In genomic region chr5:176388341-176389113, GRCh38 we compare ENCODE assay signal across 8 cellular contexts. TPM values are rescaled to one million over a fixed set of nuclear protein-coding genes. Genes with fewer than 3 reads are reported as not detected.
A peak's percentile ranks its signal among the peaks of the same experiment; 100 is the strongest.
DNase-seq lines count a peak whose midpoint lies in the region; TF ChIP-seq lines count a peak whose summit lies in the region.

HIGD2A (plus strand) TSS chr5:176388751; CDS start chr5:176388820, 69 bp downstream.
NOP16 (minus strand) TSS chr5:176388598; CDS start chr5:176388539, 59 bp downstream.

- peaks cover 28% of the 10 kb centered on the region for H3K36me3 Mint-ChIP-seq in nephron (ENCODE audit: low read depth)
- peaks cover 75% of the 10 kb centered on the region for H3K36me3 Mint-ChIP-seq in stimulated activated naive CD8-positive, alpha-beta T cell treated with anti-CD3 and anti-CD28 coated beads, Interleukin-15, Interleukin-2, amounts not matched to agents 100 ng/mL and 50 ng/mL, for 24 hours (ENCODE audit: low read depth)

- H3K27me3 Mint-ChIP-seq in nephron (ENCODE audit: low read depth): no peaks in the 10 kb centered on the region
- H3K27me3 Mint-ChIP-seq in stimulated activated naive CD8-positive, alpha-beta T cell treated with anti-CD3 and anti-CD28 coated beads, Interleukin-15, Interleukin-2, amounts not matched to agents 100 ng/mL and 50 ng/mL, for 24 hours: no peaks in the 10 kb centered on the region

- TF ChIP-seq CTCF in fibroblast of the aortic adventitia (IDR thresholded peaks at IDR 0.05; ENCODE audit: insufficient read depth, low read length) (no peak), nephron (IDR thresholded peaks at IDR 0.05; ENCODE audit: unreplicated experiment in 3 of 3) (no peak)

- H3K9me3 Mint-ChIP-seq in nephron: no peaks in the 10 kb centered on the region
- H3K9me3 Mint-ChIP-seq in stimulated activated naive CD8-positive, alpha-beta T cell treated with anti-CD3 and anti-CD28 coated beads, Interleukin-15, Interleukin-2, amounts not matched to agents 100 ng/mL and 50 ng/mL, for 24 hours: no peaks in the 10 kb centered on the region

- H3K4me3 Mint-ChIP-seq in nephron: peak within 1 kb of the TSS; percentile 96 to 98 (median 97)
- H3K4me3 Mint-ChIP-seq in stimulated activated naive CD8-positive, alpha-beta T cell treated with anti-CD3 and anti-CD28 coated beads, Interleukin-15, Interleukin-2, amounts not matched to agents 100 ng/mL and 50 ng/mL, for 24 hours: peak within 1 kb of the TSS; percentile 96

- H3K4me1 Mint-ChIP-seq in nephron: peaks cover 19% of the 10 kb centered on the region
- H3K4me1 Mint-ChIP-seq in stimulated activated naive CD8-positive, alpha-beta T cell treated with anti-CD3 and anti-CD28 coated beads, Interleukin-15, Interleukin-2, amounts not matched to agents 100 ng/mL and 50 ng/mL, for 24 hours (ENCODE audit: low read depth): peaks cover 27% of the 10 kb centered on the region

- DNase-seq in ELF-1 (ENCODE audit: low read depth, low spot score): peak; percentile 98
- peak; percentile 97 for DNase-seq in H7
- peak; percentile 98 for DNase-seq in M059J (ENCODE audit: low read depth)
- DNase-seq in SHP77 (lab: John Stamatoyannopoulos, UW): peak; percentile 98 to 99
- peak; percentile 97 for DNase-seq in activated effector memory CD4-positive, alpha-beta T cell treated with Interleukin-2 at 50 U/mL for 16 hours
- peak; percentile 99 for DNase-seq in fibroblast of the aortic adventitia (ENCODE audit: low read depth)

- no peaks in the 10 kb centered on the region for H3K27me3 ChIP-seq in H7 (ENCODE audit: control insufficient read depth, insufficient read depth, low read length)

- H3K27ac Mint-ChIP-seq in nephron: peak within 1 kb of the TSS; percentile 95 to 100 (median 99)
- peak within 1 kb of the TSS; percentile 99 for H3K27ac Mint-ChIP-seq in stimulated activated naive CD8-positive, alpha-beta T cell treated with anti-CD3 and anti-CD28 coated beads, Interleukin-15, Interleukin-2, amounts not matched to agents 100 ng/mL and 50 ng/mL, for 24 hours

- H3K36me3 ChIP-seq in H7 (replicated peaks; ENCODE audit: control insufficient read depth, insufficient read depth, low read length): peaks cover 11% of the 10 kb centered on the region

- peak within 1 kb of the TSS; percentile 91 for H3K4me3 ChIP-seq in H7 (ENCODE audit: insufficient read depth, low read depth, low read length)
- H3K4me3 ChIP-seq in fibroblast of the aortic adventitia (ENCODE audit: low read depth, low read length): peak within 1 kb of the TSS; percentile 98

RNA-seq across cellular contexts. Expression of gene HIGD2A, which starts in this region (rescaled TPM):
- 232 and 237 TPM in 2 replicates for total RNA-seq in H7 (2014; rRNA removed; shearing (Covaris generic))
- 99.0 and 121 TPM in 2 replicates for total RNA-seq in M059J (2014; rRNA removed; shearing (Covaris generic))
- total RNA-seq in fibroblast of the aortic adventitia (ENCODE audit: low replicate concordance): 23.2 and 51.9 TPM in 2 replicates

RNA-seq across cellular contexts. Expression of gene NOP16, which starts in this region (rescaled TPM):
- 46.9 and 56.2 TPM in 2 replicates for total RNA-seq in H7 (2014; rRNA removed; shearing (Covaris generic))
- total RNA-seq in M059J (2014; rRNA removed; shearing (Covaris generic)): 14.0 and 19.7 TPM in 2 replicates
- 17.0 and 44.2 TPM in 2 replicates for total RNA-seq in fibroblast of the aortic adventitia (ENCODE audit: low replicate concordance)

Comparison
In these comparisons a context has a peak if more than half of its experiments do, and no peak if none do; other contexts are left out.
1. Peak in every context shown above with its lines: DNase-seq and H3K4me3 ChIP-seq.